ENCODE assay signal across 8 cellular contexts in the genomic region with DNA sequence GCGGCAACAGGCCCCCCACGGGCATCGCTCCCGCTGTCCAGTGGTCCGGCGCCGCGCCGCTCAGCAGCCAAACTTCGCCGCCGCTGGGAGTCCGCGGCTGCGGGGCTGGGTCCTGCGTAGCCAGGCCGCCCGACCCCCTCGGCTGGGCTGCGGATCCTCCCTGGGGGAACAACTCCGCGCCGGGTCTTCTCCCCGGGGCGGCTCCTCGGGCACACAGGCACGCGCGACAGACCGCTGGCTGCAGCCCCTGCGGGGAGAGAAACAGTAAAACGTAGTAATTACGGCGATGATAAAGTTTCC. TPM values are rescaled to one million over a fixed set of nuclear protein-coding genes. Genes with fewer than 3 reads are reported as not detected.
A peak's percentile ranks its signal among the peaks of the same experiment; 100 is the strongest.
DNase-seq lines count a peak whose midpoint lies in the region; ATAC-seq, FAIRE-seq and TF ChIP-seq lines count a peak whose summit lies in the region.

No MANE protein-coding gene starts in this region.

- peak overlapping the region; percentile 88 to 98 (median 94) for H3K4me3 Mint-ChIP-seq in IgD-negative memory B cell

- peak; percentile 2 for DNase-seq in ACHN
- DNase-seq in coronary artery (ENCODE audit: low spot score), result peak; percentile 77
- DNase-seq in H54 (ENCODE audit: insufficient read length, low spot score), result no peak
- DNase-seq in DMS153 treated with DMSO at 0.1 percent for 48 hours (lab: John Stamatoyannopoulos, UW; ENCODE audit: unreplicated experiment), result no peak
- no peak for DNase-seq in hepatic stellate cell (ENCODE audit: low spot score)

- peaks cover 17 to 40% (median 34%) of the 10 kb centered on the region in 3 donors for H3K4me1 Mint-ChIP-seq in IgD-negative memory B cell

- H3K9me3 Mint-ChIP-seq in IgD-negative memory B cell, result no peaks in the 10 kb centered on the region

- in situ Hi-C loops in ACHN (cut with HindIII; ENCODE audit: low pct_ligation_motif_present, low pct_unique_long_range_greater_than_20kb, low sequenced_read_pairs), result no loop called here

- peak overlapping the region; percentile 77 to 90 for H3K9ac ChIP-seq in mucosa of rectum (ENCODE audit: low read depth in 1 of 2, low read length in 2 of 2)

- peak overlapping the region; percentile 95 for H3K4me3 ChIP-seq in coronary artery
- peak overlapping the region; percentile 94 to 95 for H3K4me3 ChIP-seq in mucosa of rectum (ENCODE audit: low read length in 2 of 2)

- H3K27ac Mint-ChIP-seq in IgD-negative memory B cell, result peak overlapping the region; percentile 83 to 92 (median 85)

- no peaks in the 10 kb centered on the region for H3K27me3 Mint-ChIP-seq in IgD-negative memory B cell

- no peak for TF ChIP-seq CTCF in coronary artery (IDR thresholded peaks at IDR 0.05)

- no peak for TF ChIP-seq POLR2A in H54 (IDR thresholded peaks at IDR 0.05; ENCODE audit: low read depth, low read length)

- peaks cover 16% of the 10 kb centered on the region in 2 donors for H3K4me1 ChIP-seq in mucosa of rectum (ENCODE audit: control insufficient read depth in 2 of 2, insufficient read depth in 2 of 2, low read length in 2 of 2)

- no peaks in the 10 kb centered on the region for H3K36me3 Mint-ChIP-seq in IgD-negative memory B cell

- peak overlapping the region; percentile 95 to 97 for H3K27ac ChIP-seq in coronary artery
- H3K27ac ChIP-seq in mucosa of rectum (ENCODE audit: low read depth in 2 of 2, low read length in 2 of 2), result peak overlapping the region; percentile 91 to 92

- no peaks in the 10 kb centered on the region for H3K27me3 ChIP-seq in mucosa of rectum (ENCODE audit: control insufficient read depth in 2 of 2, insufficient read depth in 2 of 2, low read length in 2 of 2)

- H3K36me3 ChIP-seq in mucosa of rectum (ENCODE audit: control insufficient read depth in 2 of 2, insufficient read depth in 2 of 2, low read length in 2 of 2), result no peaks in the 10 kb centered on the region

- no peaks in the 10 kb centered on the region for H3K9me3 ChIP-seq in mucosa of rectum (ENCODE audit: control insufficient read depth in 2 of 2, low read length in 2 of 2)

- FAIRE-seq in H54 (lab: Jason Lieb, UNC), result no peak

- peak; percentile 4 for ATAC-seq in GM19035 (IDR thresholded peaks at IDR 0.05; ENCODE audit: unreplicated experiment)

RNA-seq across cellular contexts. Expression of a gene that starts 0.6 kb away (rescaled TPM):
- 16.9 TPM for polyA plus RNA-seq in IgD-negative memory B cell

Comparison
In these comparisons a context has a peak if more than half of its experiments do, and no peak if none do; other contexts are left out.
1. DNase-seq: peak in ACHN (single experiment) and coronary artery (single experiment); none in H54 (single experiment), DMS153 treated with DMSO at 0.1 percent for 48 hours (single experiment) and hepatic stellate cell (single experiment).